In the genomic region with DNA sequence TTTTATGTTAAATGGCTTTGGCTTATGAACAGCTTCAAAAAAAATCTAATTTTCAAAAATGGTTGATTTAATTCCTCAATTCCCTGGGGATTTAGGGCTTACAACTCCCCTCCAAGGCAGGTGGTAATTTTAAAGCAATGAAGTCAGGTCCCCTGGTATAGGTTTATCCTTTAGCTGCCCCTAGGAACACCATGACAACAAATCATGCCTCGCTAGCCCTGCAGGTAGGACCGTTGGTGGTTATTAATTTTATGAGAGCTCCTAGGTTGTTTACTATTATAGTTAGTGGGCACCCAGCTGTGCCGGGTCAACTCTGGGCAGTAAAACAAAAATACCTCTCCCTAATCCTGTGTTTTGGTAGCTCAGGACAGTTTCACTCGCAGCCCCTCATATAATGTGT, we compare ENCODE assay signal across 15 cellular contexts.
DNase-seq lines count a peak whose midpoint lies in the region; ATAC-seq and TF ChIP-seq lines count a peak whose summit lies in the region.
"Had no signal": no experiment of that assay in that cellular context is flagged by ENCODE, and none has a peak within 500 bp of the region (broad histone marks: within the 10 kb centered on the region; RNA-seq: fewer than 3 reads in every experiment).

No MANE protein-coding gene starts in this region.

- ATAC-seq in GM18907 (IDR thresholded peaks at IDR 0.05; ENCODE audit: unreplicated experiment) = no peak
- ATAC-seq: PC-3, T-cell had no signal

- no peak for TF ChIP-seq CTCF in GM20000 (IDR thresholded peaks at IDR 0.05; ENCODE audit: extremely low read depth, missing control alignments)

- peak; percentile 19 for DNase-seq in DMS 273 (lab: John Stamatoyannopoulos, UW; ENCODE audit: unreplicated experiment)
- DNase-seq in DMS 273 treated with DMSO at 0.1 percent for 48 hours (lab: John Stamatoyannopoulos, UW) = no peak
- peak; percentile 70 for DNase-seq in DMS153 (lab: John Stamatoyannopoulos, UW)
- peak; percentile 93 for DNase-seq in NCI-H1417 treated with DMSO at 0.1 percent for 48 hours (lab: John Stamatoyannopoulos, UW)
- peak; percentile 11 for DNase-seq in NCI-H774 (lab: John Stamatoyannopoulos, UW)
- DNase-seq in GM20000 (ENCODE audit: low spot score) = no peak
- DNase-seq in stimulated activated CD4-positive, alpha-beta T cell treated with anti-CD3 and anti-CD28 coated beads, Interleukin-4, amount 100 ng/mL, for 4 hours = no peak
- DNase-seq: Kasumi-1, NCI-H2029 treated with DMSO at 0.1 percent for 48 hours, NCI-H446 treated with DMSO at 0.1 percent for 48 hours, PC-3, T-cell, T1000, WERI-Rb-1 had no signal

Comparison
In these comparisons a context has a peak if more than half of its experiments do, and no peak if none do; other contexts are left out.
1. DNase-seq: peak in DMS 273 (single experiment), DMS153 (single experiment), NCI-H1417 treated with DMSO at 0.1 percent for 48 hours (single experiment) and NCI-H774 (single experiment); none in DMS 273 treated with DMSO at 0.1 percent for 48 hours (single experiment), GM20000 (single experiment) and stimulated activated CD4-positive, alpha-beta T cell treated with anti-CD3 and anti-CD28 coated beads, Interleukin-4, amount 100 ng/mL, for 4 hours (0 of 2).